ENCODE assay signal across 9 cellular contexts in the genomic region with DNA sequence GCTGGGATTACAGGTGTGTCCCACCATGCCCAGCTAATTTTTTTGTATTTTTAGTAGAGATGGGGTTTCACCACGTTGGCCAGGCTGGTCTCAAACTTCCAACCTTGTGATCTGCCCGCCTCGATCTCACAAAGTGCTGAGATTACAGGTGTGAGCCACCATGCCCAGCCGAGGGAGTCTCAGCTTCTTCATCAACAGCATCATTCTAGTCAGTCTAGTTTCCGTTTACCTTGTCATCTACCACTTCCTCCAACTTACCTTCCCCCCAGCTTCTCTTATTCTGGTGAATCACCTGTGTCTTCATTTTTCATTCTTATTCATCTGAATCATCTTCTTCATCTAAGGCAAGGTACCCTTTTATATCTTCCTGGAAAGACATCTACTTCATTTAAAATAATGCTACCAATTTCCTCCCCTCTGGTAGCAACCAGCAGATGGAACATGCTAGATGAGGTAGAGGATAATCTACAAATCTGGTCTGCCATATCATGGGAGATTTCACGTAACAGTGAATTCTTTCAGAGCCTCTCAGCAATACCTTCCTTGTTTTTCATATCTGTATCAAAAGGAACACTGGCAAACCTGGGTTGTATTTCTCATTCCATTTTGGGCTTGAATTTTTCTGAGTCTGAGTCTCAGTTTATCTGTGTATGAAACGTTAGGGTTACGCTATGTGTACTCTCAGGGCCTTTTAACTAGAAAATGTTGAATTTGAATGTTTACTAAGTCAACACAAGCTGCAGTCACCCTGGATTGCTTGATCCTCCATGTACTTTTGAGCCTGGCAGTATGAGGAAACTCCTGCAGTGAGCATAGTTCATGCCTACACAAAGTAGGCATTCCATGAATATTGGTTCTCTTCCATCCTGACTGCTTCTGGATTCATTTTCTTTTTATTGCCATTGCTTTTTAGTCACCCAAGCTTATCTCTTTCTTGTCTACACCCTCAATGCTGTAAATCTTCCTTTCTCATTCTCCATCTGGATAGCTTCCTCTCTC. TPM values are rescaled to one million over a fixed set of nuclear protein-coding genes. Genes with fewer than 3 reads are reported as not detected.
DNase-seq lines count a peak whose midpoint lies in the region; ATAC-seq, FAIRE-seq and TF ChIP-seq lines count a peak whose summit lies in the region.
"Had no signal": no experiment of that assay in that cellular context is flagged by ENCODE, and none has a peak within 500 bp of the region (broad histone marks: within the 10 kb centered on the region; RNA-seq: fewer than 3 reads in every experiment).

No MANE protein-coding gene starts in this region.

- no peak for TF ChIP-seq POLR2A in HepG2 (IDR thresholded peaks at IDR 0.05; ENCODE audit: insufficient read depth in 1 of 2, low read depth in 2 of 2, low read length in 2 of 2)

- no peaks in the 10 kb centered on the region for H4K20me1 ChIP-seq in HepG2 (ENCODE audit: insufficient read depth, low read length)

- ATAC-seq in activated T-helper 17 cell treated with anti-CD3 and anti-CD28 coated beads, Interleukin-2, amount 50 U/mL, for 72 hours (replicated peaks) = peak; percentile 93
- ATAC-seq in HepG2 = peak; percentile 98
- ATAC-seq in HG03039 (IDR thresholded peaks at IDR 0.05; ENCODE audit: unreplicated experiment) = no peak
- ATAC-seq in HG03469 (IDR thresholded peaks at IDR 0.05; ENCODE audit: unreplicated experiment) = no peak
- no peak for ATAC-seq in HG03045 (IDR thresholded peaks at IDR 0.05; ENCODE audit: unreplicated experiment)

- intact Hi-C loops in HepG2 (cut with micrococcal nuclease; ENCODE audit: unreplicated experiment) = loop anchor here (2.0 to 10.0 kb wide), 5 partner anchors 14 to 784 kb away; no protein-coding TSS in a partner anchor

- H3K9me3 ChIP-seq in HepG2 (ENCODE audit: low read length) = no peaks in the 10 kb centered on the region

- peak overlapping the region; percentile 63 for H3K9ac ChIP-seq in HepG2 (ENCODE audit: insufficient read depth, low read depth, low read length)

- peaks cover 93% of the 10 kb centered on the region for H3K79me2 ChIP-seq in HepG2 (ENCODE audit: insufficient read depth, low read length)

- FAIRE-seq in HepG2 (lab: Jason Lieb, UNC) = peak; percentile 99

- peak overlapping the region; percentile 16 for H3K27ac Mint-ChIP-seq in T-helper 2 cell treated with Interferon-gamma antibody and Interleukin-4, amounts not matched to agents 5 μg/mL and 100 μg/mL, for 36 hours
- H3K27ac Mint-ChIP-seq in activated T-helper 17 cell treated with anti-CD3 and anti-CD28 coated beads, Interleukin-2, amount 50 U/mL, for 72 hours = peak overlapping the region; percentile 70

- 25% methylated on average over 8 of the region's 8 CpGs for WGBS in HepG2 (ENCODE audit: low lambda C conversion rate)

- CTCF ChIA-PET in HepG2 (lab: Yijun Ruan, JAX; ENCODE audit: low intra/inter-chr PET ratio, low total read pairs) = interaction anchor here (1.0 kb wide), 1 partner anchor 134 kb away, joined by 5 read pairs; no protein-coding TSS in a partner anchor

- no peak for TF ChIP-seq CTCF in HepG2 (CRISPR knock-in tag; IDR thresholded peaks at IDR 0.05)

- H2AFZ ChIP-seq in HepG2 (ENCODE audit: low read length) = no peak overlapping the region

- TF ChIP-seq RAD21 in HepG2 (CRISPR knock-in tag; IDR thresholded peaks at IDR 0.05) = no peak

- H3K4me3 ChIP-seq in HepG2 (replicated peaks in 1 of 3; ENCODE audit: insufficient read depth in 1 of 3, low read depth in 2 of 3, low read length in 3 of 3) = peak overlapping the region in 2 of 3 experiments; percentile 19 to 36; a peak in 3 of 6 replicates

- in situ Hi-C loops in HepG2 (cut with HindIII; ENCODE audit: extremely low pct_ligation_motif_present, low pct_unique_long_range_greater_than_20kb) = no loop called here

- POLR2A ChIA-PET in HepG2 (lab: Yijun Ruan, JAX) = interaction anchor here (0.9 to 1.9 kb wide), 6 partner anchors 10 to 425 kb away, joined by 3 to 16 read pairs (median 4); partner anchors contain the start of genes BCL6 and LPP

- peaks cover 17% of the 10 kb centered on the region for H3K36me3 Mint-ChIP-seq in T-helper 2 cell treated with Interferon-gamma antibody and Interleukin-4, amounts not matched to agents 5 μg/mL and 100 μg/mL, for 36 hours (ENCODE audit: low read depth)
- H3K36me3 Mint-ChIP-seq in activated T-helper 17 cell treated with anti-CD3 and anti-CD28 coated beads, Interleukin-2, amount 50 U/mL, for 72 hours (ENCODE audit: low read depth) = peaks cover 7% of the 10 kb centered on the region

- H3K27me3 ChIP-seq in HepG2 (ENCODE audit: control insufficient read depth in 1 of 2, insufficient read depth in 2 of 2, low read length in 2 of 2) = no peaks in the 10 kb centered on the region

- no peaks in the 10 kb centered on the region for H3K36me3 ChIP-seq in HepG2 (replicated peaks in 1 of 2; ENCODE audit: control insufficient read depth in 1 of 2, insufficient read depth in 2 of 2, low read length in 2 of 2)

- H3K9me3 Mint-ChIP-seq in T-helper 2 cell treated with Interferon-gamma antibody and Interleukin-4, amounts not matched to agents 5 μg/mL and 100 μg/mL, for 36 hours = no peaks in the 10 kb centered on the region
- H3K9me3 Mint-ChIP-seq in activated T-helper 17 cell treated with anti-CD3 and anti-CD28 coated beads, Interleukin-2, amount 50 U/mL, for 72 hours = no peaks in the 10 kb centered on the region

- DNase-seq in T-helper 2 cell treated with Interferon-gamma antibody and Interleukin-4, amounts not matched to agents 5 μg/mL and 100 μg/mL, for 36 hours (ENCODE audit: low spot score) = peak; percentile 42
- peak; percentile 98 for DNase-seq in HepG2 (ENCODE audit: low spot score)
- peak; percentile 56 for DNase-seq in stimulated activated naive CD4-positive, alpha-beta T cell treated with Interleukin-2 at 50 U/mL for 16 hours (lab: John Stamatoyannopoulos, UW)
- no peak for DNase-seq in GOT3 (lab: John Stamatoyannopoulos, UW)
- DNase-seq: NCI-H526 treated with DMSO at 0.1 percent for 48 hours had no signal

- no peaks in the 10 kb centered on the region for H3K27me3 Mint-ChIP-seq in T-helper 2 cell treated with Interferon-gamma antibody and Interleukin-4, amounts not matched to agents 5 μg/mL and 100 μg/mL, for 36 hours (ENCODE audit: low read depth)
- H3K27me3 Mint-ChIP-seq in activated T-helper 17 cell treated with anti-CD3 and anti-CD28 coated beads, Interleukin-2, amount 50 U/mL, for 72 hours = no peaks in the 10 kb centered on the region

- H3K4me1 ChIP-seq in HepG2 (ENCODE audit: insufficient read depth, low read length) = peaks cover 96% of the 10 kb centered on the region

- peak overlapping the region; percentile 6 for H3K4me3 Mint-ChIP-seq in T-helper 2 cell treated with Interferon-gamma antibody and Interleukin-4, amounts not matched to agents 5 μg/mL and 100 μg/mL, for 36 hours
- H3K4me3 Mint-ChIP-seq in activated T-helper 17 cell treated with anti-CD3 and anti-CD28 coated beads, Interleukin-2, amount 50 U/mL, for 72 hours = peak overlapping the region; percentile 50

- peak overlapping the region; percentile 76 for H3K4me2 ChIP-seq in HepG2 (ENCODE audit: low read depth, low read length)

- TF ChIP-seq EP300 in HepG2 (IDR thresholded peaks at IDR 0.05; ENCODE audit: low read depth in 2 of 2, low read length in 2 of 2) = peak; percentile 77 to 98; a peak in 3 of 4 replicates
- peak; percentile 88 for TF ChIP-seq EP300 in HepG2 (CRISPR knock-in tag; IDR thresholded peaks at IDR 0.05; ENCODE audit: borderline replicate concordance)

- no TSS peak for BruUV-seq in HepG2 (replicated peaks; lab: Mats Ljungman, UMichigan)

- H3K27ac ChIP-seq in HepG2 (ENCODE audit: extremely low read length, insufficient read depth, low read length) = peak overlapping the region; percentile 83

- peaks cover 40% of the 10 kb centered on the region for H3K4me1 Mint-ChIP-seq in T-helper 2 cell treated with Interferon-gamma antibody and Interleukin-4, amounts not matched to agents 5 μg/mL and 100 μg/mL, for 36 hours (ENCODE audit: low read depth)
- peaks cover 33% of the 10 kb centered on the region for H3K4me1 Mint-ChIP-seq in activated T-helper 17 cell treated with anti-CD3 and anti-CD28 coated beads, Interleukin-2, amount 50 U/mL, for 72 hours

TF ChIP-seq in HepG2, 621 proteins besides CTCF, POLR2A, EP300 and RAD21 (continues in another document):
- TF ChIP-seq SKI (IDR thresholded peaks at IDR 0.05; ENCODE audit: partially characterized antibody) (peak; percentile 83), SMC3 (IDR thresholded peaks at IDR 0.05; ENCODE audit: low read length) (peak; percentile 38), JUND (CRISPR knock-in tag; IDR thresholded peaks at IDR 0.05) (0 out of 2 replicates have a peak, but pooled peaks have one; percentile 32), ZNF331 (CRISPR knock-in tag; IDR thresholded peaks at IDR 0.05) (peak; percentile 87), ZSCAN21 (CRISPR knock-in tag; IDR thresholded peaks at IDR 0.05; ENCODE audit: borderline replicate concordance) (no peak), MED13 (CRISPR knock-in tag; IDR thresholded peaks at IDR 0.05) (peak; percentile 91), ZNF10 (CRISPR knock-in tag; IDR thresholded peaks at IDR 0.05; ENCODE audit: borderline replicate concordance, low read depth) (no peak)

RNA-seq across cellular contexts. Expression of gene LPP, which starts 16.8 kb away (rescaled TPM):
- total RNA-seq in activated T-helper 17 cell treated with anti-CD3 and anti-CD28 coated beads, Interleukin-2, amount 50 U/mL, for 72 hours = 10 to 100 TPM; 46.6 to 92.4 TPM
- total RNA-seq in HepG2 (2016; rRNA removed; fragmentation: Illumina TruSeq; extraction: Trizol) = 29.9 and 41.6 TPM in 2 replicates
- 20.1 and 20.2 TPM in 2 replicates for total RNA-seq in HepG2 (2016; cell fraction: cytosol; rRNA removed; fragmentation: Illumina TruSeq; extraction: Trizol; ENCODE audit: low read depth)
- 30.3 and 35.3 TPM in 2 replicates for total RNA-seq in HepG2 (2016; cell fraction: insoluble cytoplasmic fraction; rRNA removed; fragmentation: Illumina TruSeq; extraction: Trizol)
- total RNA-seq in HepG2 (2016; cell fraction: membrane; rRNA removed; fragmentation: Illumina TruSeq; extraction: Trizol) = 13.3 and 13.4 TPM in 2 replicates
- 76.6 and 77.0 TPM in 2 replicates for total RNA-seq in HepG2 (2016; cell fraction: nucleus; rRNA removed; fragmentation: Illumina TruSeq; extraction: Trizol)
- 16.7 and 19.2 TPM in 2 replicates for polyA plus RNA-seq in HepG2 (2011; rRNA removed)
- 7.7 and 13.4 TPM in 2 replicates for polyA plus RNA-seq in HepG2 (2011; cell fraction: cytosol; rRNA removed)
- 34.6 and 62.8 TPM in 2 replicates for polyA plus RNA-seq in HepG2 (2011; cell fraction: nucleus; rRNA removed)
- 12.1 and 15.6 TPM in 2 replicates for polyA plus RNA-seq in HepG2 (2012)
- 1.5 TPM in 2 replicates for polyA plus RNA-seq in HepG2 (2016; cell fraction: cytosol; fragmentation: Illumina TruSeq; extraction: Trizol; ENCODE audit: low read depth)
- 13.0 and 13.3 TPM in 2 replicates for polyA plus RNA-seq in HepG2 (2016; cell fraction: insoluble cytoplasmic fraction; fragmentation: Illumina TruSeq; extraction: Trizol; ENCODE audit: low read depth)
- 2.0 and 2.4 TPM in 2 replicates for polyA plus RNA-seq in HepG2 (2016; cell fraction: membrane; fragmentation: Illumina TruSeq; extraction: Trizol; ENCODE audit: low read depth)
- polyA plus RNA-seq in HepG2 (2016; cell fraction: nucleus; fragmentation: Illumina TruSeq; extraction: Trizol; ENCODE audit: insufficient read depth, low read depth) = 12.5 and 14.2 TPM in 2 replicates
- polyA minus RNA-seq in HepG2 (2011; rRNA and poly(A)+ RNA removed; ENCODE audit: low replicate concordance) = 288 and 335 TPM in 2 replicates
- polyA minus RNA-seq in HepG2 (2011; cell fraction: cytosol; rRNA and poly(A)+ RNA removed) = 45.9 and 54.2 TPM in 2 replicates
- 159 and 195 TPM in 2 replicates for polyA minus RNA-seq in HepG2 (2011; cell fraction: nucleus; rRNA and poly(A)+ RNA removed)

Comparison
In these comparisons a context has a peak if more than half of its experiments do, and no peak if none do; other contexts are left out.
1. ATAC-seq: peak in activated T-helper 17 cell treated with anti-CD3 and anti-CD28 coated beads, Interleukin-2, amount 50 U/mL, for 72 hours (single experiment) and HepG2 (single experiment); none in HG03039 (single experiment), HG03469 (single experiment) and HG03045 (single experiment).